Comparison of ENCODE assay signal across 7 cellular contexts in the genomic region with DNA sequence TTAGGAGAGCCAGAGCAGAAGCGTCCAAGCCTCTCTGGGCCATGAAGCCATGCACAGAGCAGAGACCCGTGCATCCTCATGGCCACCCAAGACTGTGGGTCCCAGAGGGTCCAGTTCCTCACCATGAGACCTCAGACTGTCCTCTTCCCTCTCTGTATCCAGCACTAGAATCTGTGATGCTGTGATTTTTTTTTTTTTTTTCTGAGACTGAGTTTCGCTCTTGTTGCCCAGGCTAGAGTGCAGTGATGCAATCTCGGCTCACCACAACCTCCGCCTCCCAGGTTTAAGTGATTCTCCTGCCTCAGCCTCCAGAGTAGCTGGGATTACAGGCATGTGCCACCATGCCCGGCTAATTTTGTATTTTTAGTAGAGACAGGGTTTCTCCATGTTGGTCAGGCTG. TPM values are rescaled to one million over a fixed set of nuclear protein-coding genes. Genes with fewer than 3 reads are reported as not detected.
DNase-seq lines count a peak whose midpoint lies in the region; ATAC-seq and TF ChIP-seq lines count a peak whose summit lies in the region.
"Not testable (repeated sequence)": the region's sequence is repeated elsewhere in the genome, so short reads cannot be mapped to it uniquely, and the experiment has no call there.
"Had no signal": no experiment of that assay in that cellular context is flagged by ENCODE, and none has a peak within 500 bp of the region (broad histone marks: within the 10 kb centered on the region; RNA-seq: fewer than 3 reads in every experiment).

No MANE protein-coding gene starts in this region.

- H3K9me3 Mint-ChIP-seq in activated T-cell treated with anti-CD3 and anti-CD28 coated beads, Interleukin-2, amount 50 U/mL, for 72 hours = not testable (repeated sequence)

- not testable (repeated sequence) for H3K27me3 ChIP-seq in dorsolateral prefrontal cortex; lower lobe of right lung (ENCODE audit: low read depth); sigmoid colon

- not testable (repeated sequence) for H3K36me3 Mint-ChIP-seq in activated T-cell treated with anti-CD3 and anti-CD28 coated beads, Interleukin-2, amount 50 U/mL, for 72 hours (ENCODE audit: insufficient read depth in 2 of 2)

- H3K4me1 ChIP-seq in lower lobe of right lung (peaks cover 100% of the 10 kb centered on the region), sigmoid colon (peaks cover 0 to 99% (median 94%) of the 10 kb centered on the region in 4 donors)

- peak overlapping the region in 1 of 59 donors; percentile 7 for H3K4me3 ChIP-seq in dorsolateral prefrontal cortex
- H3K4me3 ChIP-seq in lower lobe of right lung = peak overlapping the region; percentile 17
- not testable (repeated sequence) for H3K4me3 ChIP-seq in sigmoid colon

- H3K4me1 Mint-ChIP-seq in activated T-cell treated with anti-CD3 and anti-CD28 coated beads, Interleukin-2, amount 50 U/mL, for 72 hours (ENCODE audit: low read depth) = peaks cover 88% of the 10 kb centered on the region

- H3K27me3 Mint-ChIP-seq in activated T-cell treated with anti-CD3 and anti-CD28 coated beads, Interleukin-2, amount 50 U/mL, for 72 hours (ENCODE audit: low read depth) = not testable (repeated sequence)

- ATAC-seq in activated T-cell treated with anti-CD3 and anti-CD28 coated beads, Interleukin-2, amount 50 U/mL, for 72 hours (replicated peaks in 1 of 2); lower lobe of right lung: not testable (repeated sequence)

- 88 to 89% methylated on average over 6 of the region's 6 CpGs for WGBS in sigmoid colon, 2 donors

- not testable (repeated sequence) for TF ChIP-seq POLR2A in sigmoid colon (IDR thresholded peaks at IDR 0.05)

- intact Hi-C loops in dorsolateral prefrontal cortex (cut with DNase I); lower lobe of right lung (cut with DNase I); sigmoid colon (cut with DNase I): not testable (repeated sequence)

- H3K27ac ChIP-seq in dorsolateral prefrontal cortex = peak overlapping the region in 51 of 59 donors; percentile 19 to 100 (median 86)
- peak overlapping the region; percentile 96 for H3K27ac ChIP-seq in lower lobe of right lung
- peak overlapping the region; percentile 76 to 91 (median 85) for H3K27ac ChIP-seq in sigmoid colon

- peak; percentile 39 for DNase-seq in MV-4-11 (lab: John Stamatoyannopoulos, UW)
- not testable (repeated sequence) for DNase-seq in activated T-cell treated with anti-CD3 and anti-CD28 coated beads, Interleukin-2, amount 50 U/mL, for 72 hours; dorsolateral prefrontal cortex; lower lobe of right lung; sigmoid colon

- not testable (repeated sequence) for TF ChIP-seq CTCF in dorsolateral prefrontal cortex (IDR thresholded peaks at IDR 0.05 in 54 of 56, conservative IDR thresholded peaks at IDR 0.05 in 2 of 56; ENCODE audit: low read depth in 1 of 56, partially characterized antibody in 56 of 56); lower lobe of right lung (IDR thresholded peaks at IDR 0.05); sigmoid colon (IDR thresholded peaks at IDR 0.05)

- H3K9me3 ChIP-seq in lower lobe of right lung, sigmoid colon: not testable (repeated sequence)

- peak overlapping the region; percentile 83 to 94 for H3K4me3 Mint-ChIP-seq in activated T-cell treated with anti-CD3 and anti-CD28 coated beads, Interleukin-2, amount 50 U/mL, for 72 hours

- TF ChIP-seq EP300 in sigmoid colon (IDR thresholded peaks at IDR 0.05) = not testable (repeated sequence)

- H3K27ac Mint-ChIP-seq in activated T-cell treated with anti-CD3 and anti-CD28 coated beads, Interleukin-2, amount 50 U/mL, for 72 hours = peak overlapping the region; percentile 89

- peaks cover 63% of the 10 kb centered on the region for H3K36me3 ChIP-seq in lower lobe of right lung
- H3K36me3 ChIP-seq in sigmoid colon = not testable (repeated sequence)

RNA-seq across cellular contexts. Expression of gene GNAI2, which starts 8.8 kb away (rescaled TPM):
- total RNA-seq in activated T-cell treated with anti-CD3 and anti-CD28 coated beads, Interleukin-2, amount 50 U/mL, for 72 hours = 100 to 1,000 TPM; 263 to 272 TPM
- total RNA-seq in dorsolateral prefrontal cortex (100 to 1,000 TPM; 117 to 240 (median 161) TPM), lower lobe of right lung (372 TPM), sigmoid colon (100 to 1,000 TPM; 149 to 171 (median 163) TPM)
- 100 to 1,000 TPM in 1 of 3 donors, 10 to 100 TPM in 2; 43.9 to 125 (median 64.3) TPM for polyA plus RNA-seq in sigmoid colon

RNA-seq across cellular contexts. Expression of gene SEMA3B, which starts 24.1 kb away (rescaled TPM):
- total RNA-seq in activated T-cell treated with anti-CD3 and anti-CD28 coated beads, Interleukin-2, amount 50 U/mL, for 72 hours = 1 to 10 TPM; 1.9 to 3.3 TPM
- total RNA-seq in dorsolateral prefrontal cortex (100 to 1,000 TPM in 85 of 120 experiments, 10 to 100 TPM in 35; 36.0 to 486 (median 135) TPM), lower lobe of right lung (77.6 TPM), sigmoid colon (10 to 100 TPM in 3 of 4 donors, 1 to 10 TPM in 1; 7.9 to 54.6 (median 25.0) TPM)
- polyA plus RNA-seq in sigmoid colon = 10 to 100 TPM; 12.0 to 39.2 (median 15.3) TPM

RNA-seq across cellular contexts. Expression of gene LSMEM2, which starts 34.1 kb away (rescaled TPM):
- under 1 TPM in 1 of 2 donors, not detected in 1; 0.26 TPM for total RNA-seq in activated T-cell treated with anti-CD3 and anti-CD28 coated beads, Interleukin-2, amount 50 U/mL, for 72 hours
- 1 to 10 TPM in 95 of 120 experiments, under 1 TPM in 23, not detected in 2; 0.31 to 7.4 (median 1.7) TPM for total RNA-seq in dorsolateral prefrontal cortex
- not detected for total RNA-seq in lower lobe of right lung
- total RNA-seq in sigmoid colon = not detected
- polyA plus RNA-seq in sigmoid colon = under 1 TPM in 2 of 3 donors, not detected in 1; 0.13 to 0.46 TPM
- total RNA-seq: foreskin keratinocyte, omental fat pad had no signal

RNA-seq across cellular contexts. Expression of gene SLC38A3, which starts 39.7 kb away (rescaled TPM):
- not detected for total RNA-seq in activated T-cell treated with anti-CD3 and anti-CD28 coated beads, Interleukin-2, amount 50 U/mL, for 72 hours
- total RNA-seq in dorsolateral prefrontal cortex (10 to 100 TPM; 12.5 to 71.4 (median 28.5) TPM), lower lobe of right lung (not detected), sigmoid colon (under 1 TPM in 1 of 4 donors, not detected in 3; 0.28 TPM)
- under 1 TPM in 1 of 3 donors, not detected in 2; 0.07 TPM for polyA plus RNA-seq in sigmoid colon
- total RNA-seq: foreskin keratinocyte had no signal

RNA-seq across cellular contexts. Expression of gene IFRD2, which starts 47.4 kb away (rescaled TPM):
- total RNA-seq in activated T-cell treated with anti-CD3 and anti-CD28 coated beads, Interleukin-2, amount 50 U/mL, for 72 hours = 10 to 100 TPM; 56.3 to 62.1 TPM
- 10 to 100 TPM; 15.0 to 46.2 (median 28.8) TPM for total RNA-seq in dorsolateral prefrontal cortex
- 66.9 TPM for total RNA-seq in lower lobe of right lung
- total RNA-seq in sigmoid colon = 10 to 100 TPM; 46.7 to 59.1 (median 52.7) TPM
- 10 to 100 TPM; 24.5 to 73.1 (median 31.2) TPM for polyA plus RNA-seq in sigmoid colon
